In the genomic region with DNA sequence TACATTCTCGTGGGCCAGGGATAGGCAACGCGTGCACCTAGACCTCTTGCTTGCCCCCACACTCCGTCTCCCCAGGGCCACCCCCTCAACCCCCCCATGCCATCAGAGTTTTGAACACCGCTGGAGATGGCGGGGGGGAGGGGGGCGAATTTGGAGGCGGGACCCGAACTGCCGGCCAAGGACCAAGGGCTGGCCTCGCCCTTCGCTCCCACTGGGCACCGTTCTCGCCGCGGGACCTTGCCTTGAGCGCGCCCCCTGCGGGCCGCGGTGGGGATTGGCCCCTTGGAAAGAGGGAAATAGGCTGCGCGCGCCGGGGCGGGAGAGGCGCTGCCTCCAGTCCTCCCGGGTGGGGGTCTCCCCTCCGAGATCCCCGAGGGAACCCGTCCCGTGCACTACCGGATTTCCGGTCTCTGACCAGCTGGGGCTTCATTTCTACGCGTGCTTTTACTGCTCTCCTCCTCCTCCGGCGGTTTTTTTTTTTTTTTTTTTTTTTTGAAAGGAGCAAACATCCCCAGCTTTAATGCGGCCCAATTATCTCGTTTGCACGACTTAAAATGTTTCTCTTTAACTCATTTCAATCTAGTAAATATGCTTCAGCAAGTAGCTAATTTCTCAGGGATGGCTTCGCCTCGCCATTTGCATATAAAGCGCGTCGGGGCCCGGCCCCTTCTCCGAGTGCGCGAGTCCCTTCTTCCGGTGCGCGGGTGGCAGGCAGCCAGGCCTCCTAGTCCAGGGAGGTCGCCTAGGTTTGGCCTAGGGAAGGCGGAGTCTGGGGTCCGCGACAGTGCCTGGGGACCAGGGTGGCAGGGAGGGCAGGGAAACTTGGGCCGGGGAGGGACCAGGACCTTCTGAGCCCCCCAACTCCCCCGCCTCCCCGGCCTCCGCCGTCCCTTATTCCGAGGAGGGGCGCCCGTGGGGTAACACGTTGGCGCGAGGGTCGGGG, we compare ENCODE assay signal across 8 cellular contexts. TPM values are rescaled to one million over a fixed set of nuclear protein-coding genes. Genes with fewer than 3 reads are reported as not detected.
DNase-seq lines count a peak whose midpoint lies in the region; TF ChIP-seq lines count a peak whose summit lies in the region.

No MANE protein-coding gene starts in this region.

- BruUV-seq in MCF 10A (replicated peaks; lab: Mats Ljungman, UMichigan): no TSS peak

- H3K79me2 ChIP-seq in Karpas-422 (ENCODE audit: low read length): no peaks in the 10 kb centered on the region

- H3K27me3 ChIP-seq in Karpas-422 (ENCODE audit: low read length): no peaks in the 10 kb centered on the region

- no peak overlapping the region for H3K4me2 ChIP-seq in Karpas-422 (ENCODE audit: low read depth, low read length, poor library complexity, severe bottlenecking)

- H3K27me3 Mint-ChIP-seq in MCF 10A (ENCODE audit: insufficient read depth, unreplicated experiment): peaks cover 14% of the 10 kb centered on the region
- H3K27me3 Mint-ChIP-seq in immature natural killer cell (ENCODE audit: low read depth in 3 of 3): peaks cover 17 to 49% (median 38%) of the 10 kb centered on the region in 3 donors

- H3K27ac Mint-ChIP-seq in MCF 10A (ENCODE audit: low read depth, unreplicated experiment): no peak overlapping the region
- H3K27ac Mint-ChIP-seq in immature natural killer cell: no peak overlapping the region

- H3K4me1 Mint-ChIP-seq in MCF 10A (ENCODE audit: insufficient read depth, unreplicated experiment): peaks cover 13% of the 10 kb centered on the region
- peaks cover 10 to 18% of the 10 kb centered on the region in 2 donors for H3K4me1 Mint-ChIP-seq in immature natural killer cell

- no peak overlapping the region for H3K27ac ChIP-seq in Karpas-422 (ENCODE audit: low read length)

- no peaks in the 10 kb centered on the region for H3K36me3 Mint-ChIP-seq in MCF 10A (ENCODE audit: insufficient read depth, unreplicated experiment)
- H3K36me3 Mint-ChIP-seq in immature natural killer cell: no peaks in the 10 kb centered on the region

- H3K36me3 ChIP-seq in Karpas-422 (ENCODE audit: insufficient read depth, low read length): no peaks in the 10 kb centered on the region

- H3K4me1 ChIP-seq in Karpas-422 (ENCODE audit: low read length): no peaks in the 10 kb centered on the region

- H4K20me1 ChIP-seq in Karpas-422 (ENCODE audit: insufficient read depth, low read depth, low read length): no peaks in the 10 kb centered on the region

- TF ChIP-seq CTCF in GM13977 (IDR thresholded peaks at IDR 0.05; ENCODE audit: extremely low read depth, insufficient read depth, missing control alignments) (peak; percentile 78), MCF 10A (IDR thresholded peaks at IDR 0.05; ENCODE audit: unreplicated experiment) (peak; percentile 60)

- H3K4me3 Mint-ChIP-seq in MCF 10A (ENCODE audit: unreplicated experiment) (no peak overlapping the region), immature natural killer cell (peak overlapping the region; percentile 60 to 77 (median 75))

- DNase-seq in AG08396 (ENCODE audit: low spot score): peak; percentile 88
- DNase-seq in GM13977 (ENCODE audit: low spot score): peak; percentile 80
- DNase-seq in NCI-H774 (lab: John Stamatoyannopoulos, UW): peak; percentile 56
- peak; percentile 43 for DNase-seq in MCF 10A (ENCODE audit: unreplicated experiment)
- DNase-seq in immature natural killer cell: peak; percentile 18 to 28 (median 19)
- peak; percentile 31 for DNase-seq in stimulated activated CD4-positive, alpha-beta T cell treated with anti-CD3 and anti-CD28 coated beads, Interleukin-12 subunit alpha, Interleukin-12 subunit beta, amount 100 ng/mL, for 4 hours
- no peak for DNase-seq in Karpas-422
- DNase-seq in SIG-M5 treated with dmso at 0.1 percent for 504 hours (lab: John Stamatoyannopoulos, UW; ENCODE audit: unreplicated experiment): no peak

- H3K9me3 ChIP-seq in Karpas-422 (ENCODE audit: low read length): no peaks in the 10 kb centered on the region

- H3K9me2 ChIP-seq in Karpas-422 (replicated peaks; ENCODE audit: insufficient read depth, low read length): no peaks in the 10 kb centered on the region

- H3K9me3 Mint-ChIP-seq in MCF 10A (ENCODE audit: unreplicated experiment) (no peaks in the 10 kb centered on the region), immature natural killer cell (peaks cover 0 to 2% (median 0%) of the 10 kb centered on the region in 6 donors)

- no peak overlapping the region for H2AFZ ChIP-seq in Karpas-422 (ENCODE audit: low read length)

- no peak overlapping the region for H3K9ac ChIP-seq in Karpas-422 (ENCODE audit: low read length)

- in situ Hi-C loops in GM13977 (cut with MboI; ENCODE audit: low pct_unique_long_range_greater_than_20kb, low sequenced_read_pairs, unreplicated experiment): loop anchor here (25.0 kb wide), 1 partner anchor 391 kb away; no protein-coding TSS in a partner anchor

- POLR2A ChIA-PET in MCF 10A (lab: Yijun Ruan, JAX): interaction anchor here (0.7 kb wide), 1 partner anchor 995 kb away, joined by 3 read pairs; no protein-coding TSS in a partner anchor

- intact Hi-C loops in MCF 10A (cut with micrococcal nuclease): no loop called here

- H3K4me3 ChIP-seq in Karpas-422 (ENCODE audit: low read length): no peak overlapping the region

- CTCF ChIA-PET in MCF 10A (lab: Yijun Ruan, JAX): interaction anchor here (0.6 to 5.3 kb wide), 9 partner anchors 8 to 398 kb away, joined by 3 to 52 read pairs (median 3); no protein-coding TSS in a partner anchor

RNA-seq across cellular contexts. Expression of a gene that starts 10.1 kb away (rescaled TPM):
- not detected in 2 replicates for total RNA-seq in MCF 10A (2022)
- polyA plus RNA-seq in immature natural killer cell: not detected
- not detected in 2 replicates for total RNA-seq in Karpas-422 (2014; rRNA removed; shearing (Covaris generic); ENCODE audit: low replicate concordance)

Comparison
In these comparisons a context has a peak if more than half of its experiments do, and no peak if none do; other contexts are left out.
1. DNase-seq: peak in AG08396 (single experiment), GM13977 (single experiment), NCI-H774 (single experiment), MCF 10A (single experiment), immature natural killer cell (3 of 3) and stimulated activated CD4-positive, alpha-beta T cell treated with anti-CD3 and anti-CD28 coated beads, Interleukin-12 subunit alpha, Interleukin-12 subunit beta, amount 100 ng/mL, for 4 hours (single experiment); none in Karpas-422 (single experiment) and SIG-M5 treated with dmso at 0.1 percent for 504 hours (single experiment).